In genomic region chr7:6394114-6394513, GRCh38 we compare ENCODE assay signal across 1 cellular context.
TF ChIP-seq lines count a peak whose summit lies in the region.

No MANE protein-coding gene starts in this region.

TF ChIP-seq in WTC11, 78 proteins besides CTCF, POLR2A, EP300 and RAD21 (continued from another document):
- no peak for TF ChIP-seq ZBTB43 (CRISPR knock-in tag; IDR thresholded peaks at IDR 0.05)
- no peak for TF ChIP-seq ZNF512 (CRISPR knock-in tag; IDR thresholded peaks at IDR 0.05; ENCODE audit: borderline replicate concordance)
- TF ChIP-seq IRF2 (CRISPR knock-in tag; IDR thresholded peaks at IDR 0.05; ENCODE audit: borderline replicate concordance, low read depth) = no peak
- TF ChIP-seq FOXJ3 (CRISPR knock-in tag; IDR thresholded peaks at IDR 0.05; ENCODE audit: borderline replicate concordance) = no peak
- TF ChIP-seq SOX15 (CRISPR knock-in tag; IDR thresholded peaks at IDR 0.05) = no peak
- TF ChIP-seq TCF7 (CRISPR knock-in tag; IDR thresholded peaks at IDR 0.05; ENCODE audit: low read depth) = no peak
- no peak for TF ChIP-seq MAX (CRISPR knock-in tag; IDR thresholded peaks at IDR 0.05)
- TF ChIP-seq ATF3 (CRISPR knock-in tag; conservative IDR thresholded peaks at IDR 0.05) = no peak
- no peak for TF ChIP-seq ZNF281 (CRISPR knock-in tag; IDR thresholded peaks at IDR 0.05)
- TF ChIP-seq ZNF423 (CRISPR knock-in tag; IDR thresholded peaks at IDR 0.05) = no peak
- no peak for TF ChIP-seq CREB1 (CRISPR knock-in tag; IDR thresholded peaks at IDR 0.05)
- TF ChIP-seq NFATC4 (CRISPR knock-in tag; IDR thresholded peaks at IDR 0.05) = no peak
